ENCODE assay signal across 24 cellular contexts in the genomic region with DNA sequence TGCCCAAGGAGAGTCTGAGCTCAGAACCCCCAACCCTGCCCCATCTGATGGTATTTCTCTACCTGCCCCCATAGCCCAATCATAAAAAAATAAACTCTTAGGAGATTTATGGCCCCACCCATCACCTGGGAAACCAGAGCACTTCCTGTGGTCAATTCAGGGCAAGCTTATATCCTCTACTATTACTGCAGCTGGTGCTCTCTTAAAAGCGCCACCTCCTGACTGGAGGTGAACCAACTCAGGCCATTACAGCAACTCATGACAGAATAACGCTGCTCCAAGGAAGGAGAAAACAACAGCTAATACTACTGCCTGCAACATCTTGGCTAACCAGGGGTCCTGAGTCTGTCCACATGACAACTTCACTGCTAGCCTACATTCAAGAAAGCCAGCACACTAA.
DNase-seq lines count a peak whose midpoint lies in the region; ATAC-seq and TF ChIP-seq lines count a peak whose summit lies in the region.
"Had no signal": no experiment of that assay in that cellular context is flagged by ENCODE, and none has a peak within 500 bp of the region (broad histone marks: within the 10 kb centered on the region; RNA-seq: fewer than 3 reads in every experiment).

No MANE protein-coding gene starts in this region.

- no TSS peak for BruUV-seq in HCT116 (replicated peaks; lab: Mats Ljungman, UMichigan)

- H3F3A ChIP-seq in OCI-LY1 (ENCODE audit: insufficient read depth, low read length), result no peaks in the 10 kb centered on the region

- H3K27ac ChIP-seq in HCT116 (ENCODE audit: low read depth, low read length) (no peak overlapping the region), OCI-LY1 (ENCODE audit: low read depth, low read length, poor library complexity, severe bottlenecking) (no peak overlapping the region), foreskin keratinocyte (no peak overlapping the region)
- H3K27ac ChIP-seq: C4-2B, GM23248 had no signal

- H4K20me1 ChIP-seq in HCT116 (ENCODE audit: insufficient read depth) (no peaks in the 10 kb centered on the region), OCI-LY1 (ENCODE audit: insufficient read depth, low read length) (no peaks in the 10 kb centered on the region)

- H3K4me2 ChIP-seq in HCT116 (ENCODE audit: low read length) (no peak overlapping the region), OCI-LY1 (ENCODE audit: low read length) (no peak overlapping the region)

- CTCF ChIA-PET in HCT116 (lab: Charles Lee), result interaction anchor here (1.1 kb wide), 1 partner anchor 11 kb away, joined by 3 read pairs; no protein-coding TSS in a partner anchor

- intact Hi-C loops in HCT116 (cut with micrococcal nuclease), result no loop called here

- H3K9me3 ChIP-seq in HCT116 (ENCODE audit: control insufficient read depth in 1 of 2, insufficient read depth in 1 of 2, low read depth in 1 of 2, low read length in 2 of 2) (no peaks in the 10 kb centered on the region), OCI-LY1 (ENCODE audit: low read length) (no peaks in the 10 kb centered on the region)

- POLR2A ChIA-PET in HCT116 (lab: Charles Lee), result interaction anchor here (0.6 kb wide), 1 partner anchor 208 kb away, joined by 3 read pairs; no protein-coding TSS in a partner anchor

- peak; percentile 77 for ATAC-seq in HCT116
- no peak for ATAC-seq in foreskin keratinocyte
- ATAC-seq: GM12878 had no signal

- no peaks in the 10 kb centered on the region for H3K79me2 ChIP-seq in HCT116 (ENCODE audit: insufficient read depth, low read length)
- H3K79me2 ChIP-seq in OCI-LY1 (ENCODE audit: insufficient read depth, low read length), result no peaks in the 10 kb centered on the region

- H3K9ac ChIP-seq in HCT116 (ENCODE audit: low read length) (no peak overlapping the region), OCI-LY1 (ENCODE audit: low read length) (no peak overlapping the region)
- H3K9ac ChIP-seq: GM23248 had no signal

- no peak for TF ChIP-seq CTCF in HCT116 (IDR thresholded peaks at IDR 0.05 in 2 of 3, conservative IDR thresholded peaks at IDR 0.05 in 1 of 3; ENCODE audit: borderline replicate concordance in 1 of 3, insufficient read depth in 1 of 3, low read depth in 2 of 3, low read length in 2 of 3)
- TF ChIP-seq CTCF in OCI-LY1 (IDR thresholded peaks at IDR 0.05; ENCODE audit: low read length), result peak; percentile 65
- peak; percentile 19 for TF ChIP-seq CTCF in foreskin keratinocyte (conservative IDR thresholded peaks at IDR 0.05)
- TF ChIP-seq CTCF in GM20000 (IDR thresholded peaks at IDR 0.05; ENCODE audit: extremely low read depth, missing control alignments), result no peak

- no peak for TF ChIP-seq POLR2A in HCT116 (IDR thresholded peaks at IDR 0.05; ENCODE audit: borderline replicate concordance, extremely low read depth, insufficient read depth, insufficient read length)

- H2AFZ ChIP-seq in HCT116 (ENCODE audit: low read depth, low read length, poor library complexity, severe bottlenecking), result no peak overlapping the region
- no peak overlapping the region for H2AFZ ChIP-seq in OCI-LY1 (ENCODE audit: low read length)
- H2AFZ ChIP-seq: GM23248 had no signal

- 0 out of 4 replicates have a peak, but pooled peaks cover 0 to under 1% of the 10 kb centered on the region in 2 experiments for H3K4me1 ChIP-seq in HCT116 (ENCODE audit: control insufficient read depth in 1 of 2, insufficient read depth in 2 of 2, low read length in 2 of 2)
- no peaks in the 10 kb centered on the region for H3K4me1 ChIP-seq in OCI-LY1 (ENCODE audit: insufficient read depth, low read length, severe bottlenecking)
- H3K4me1 ChIP-seq in foreskin keratinocyte, result no peaks in the 10 kb centered on the region

- RAD21 ChIA-PET in HCT116 (lab: Charles Lee; ENCODE audit: low non-redundant PET in 1 of 2, low total read pairs in 2 of 2, uncharacterized antibody in 2 of 2, unreplicated experiment in 2 of 2), result no interaction called here

- DNase-seq in A172 (ENCODE audit: low spot score) (peak; percentile 51), HCT116 (ENCODE audit: low read depth, low spot score) (no peak), foreskin keratinocyte (no peak), NCI-H82 treated with DMSO at 0.1 percent for 48 hours (lab: John Stamatoyannopoulos, UW; ENCODE audit: unreplicated experiment) (no peak), GM20000 (ENCODE audit: low spot score) (no peak), DMS114 treated with DMSO at 0.1 percent for 48 hours (lab: John Stamatoyannopoulos, UW; ENCODE audit: unreplicated experiment) (no peak)
- DNase-seq: 8988T, AML-193, DMS79, GM23248, HCEC 1CT, Karpas-422, MG63, NCI-H1048, NCI-H1417 treated with DMSO at 0.1 percent for 48 hours, NCI-H187, NCI-H2107, NCI-H226, NCI-H510A treated with DMSO at 0.1 percent for 48 hours, NCI-H774, Right ventricle myocardium superior had no signal

- H3K36me3 ChIP-seq in HCT116 (ENCODE audit: control insufficient read depth in 1 of 2, insufficient read depth in 2 of 2, low read length in 2 of 2), result no peaks in the 10 kb centered on the region
- no peaks in the 10 kb centered on the region for H3K36me3 ChIP-seq in OCI-LY1 (ENCODE audit: insufficient read depth, low read length)
- H3K36me3 ChIP-seq: MG63 had no signal

- no peaks in the 10 kb centered on the region for H3K9me2 ChIP-seq in HCT116 (ENCODE audit: insufficient read depth)
- H3K9me2 ChIP-seq in OCI-LY1 (ENCODE audit: low read depth, low read length), result no peaks in the 10 kb centered on the region

- no peak for TF ChIP-seq RAD21 in HCT116 (IDR thresholded peaks at IDR 0.05; ENCODE audit: low read depth)

- H3K27me3 ChIP-seq in HCT116 (ENCODE audit: insufficient read depth, low read length) (no peaks in the 10 kb centered on the region), OCI-LY1 (ENCODE audit: insufficient read depth, low read length) (no peaks in the 10 kb centered on the region), foreskin keratinocyte (no peaks in the 10 kb centered on the region)
- H3K27me3 ChIP-seq: MG63 had no signal

- no peak overlapping the region for H3K4me3 ChIP-seq in HCT116 (replicated peaks in 1 of 2; ENCODE audit: low read depth in 1 of 2, low read length in 2 of 2)
- H3K4me3 ChIP-seq in OCI-LY1 (ENCODE audit: low read depth, low read length, poor library complexity, severe bottlenecking), result no peak overlapping the region
- H3K4me3 ChIP-seq: GM12878, GM23248, MG63 had no signal

TF ChIP-seq in HCT116, 20 proteins besides CTCF, POLR2A, EP300 and RAD21:
- TF ChIP-seq JUND (IDR thresholded peaks at IDR 0.05), result no peak
- TF ChIP-seq ZNF274 (IDR thresholded peaks at IDR 0.05; ENCODE audit: low read depth, low read length), result no peak
- TF ChIP-seq, protein P1, sequence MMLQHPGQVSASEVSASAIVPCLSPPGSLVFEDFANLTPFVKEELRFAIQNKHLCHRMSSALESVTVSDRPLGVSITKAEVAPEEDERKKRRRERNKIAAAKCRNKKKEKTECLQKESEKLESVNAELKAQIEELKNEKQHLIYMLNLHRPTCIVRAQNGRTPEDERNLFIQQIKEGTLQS (IDR thresholded peaks at IDR 0.05), result no peak
- no peak for TF ChIP-seq SIN3A (IDR thresholded peaks at IDR 0.05; ENCODE audit: low read depth)
- TF ChIP-seq EZH2 (IDR thresholded peaks at IDR 0.05), result no peak
- TF ChIP-seq, protein P2, sequence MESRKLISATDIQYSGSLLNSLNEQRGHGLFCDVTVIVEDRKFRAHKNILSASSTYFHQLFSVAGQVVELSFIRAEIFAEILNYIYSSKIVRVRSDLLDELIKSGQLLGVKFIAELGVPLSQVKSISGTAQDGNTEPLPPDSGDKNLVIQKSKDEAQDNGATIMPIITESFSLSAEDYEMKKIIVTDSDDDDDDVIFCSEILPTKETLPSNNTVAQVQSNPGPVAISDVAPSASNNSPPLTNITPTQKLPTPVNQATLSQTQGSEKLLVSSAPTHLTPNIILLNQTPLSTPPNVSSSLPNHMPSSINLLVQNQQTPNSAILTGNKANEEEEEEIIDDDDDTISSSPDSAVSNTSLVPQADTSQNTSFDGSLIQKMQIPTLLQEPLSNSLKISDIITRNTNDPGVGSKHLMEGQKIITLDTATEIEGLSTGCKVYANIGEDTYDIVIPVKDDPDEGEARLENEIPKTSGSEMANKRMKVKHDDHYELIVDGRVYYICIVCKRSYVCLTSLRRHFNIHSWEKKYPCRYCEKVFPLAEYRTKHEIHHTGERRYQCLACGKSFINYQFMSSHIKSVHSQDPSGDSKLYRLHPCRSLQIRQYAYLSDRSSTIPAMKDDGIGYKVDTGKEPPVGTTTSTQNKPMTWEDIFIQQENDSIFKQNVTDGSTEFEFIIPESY (IDR thresholded peaks at IDR 0.05; ENCODE audit: extremely low read depth, insufficient replicate concordance, low read length), result no peak
TF ChIP-seq in HCT116: peak in this region for 0.

Comparison
In these comparisons a context has a peak if more than half of its experiments do, and no peak if none do; other contexts are left out.
1. CTCF ChIP-seq: peak in OCI-LY1 (single experiment) and foreskin keratinocyte (single experiment); none in HCT116 (0 of 3) and GM20000 (single experiment).